1 cellular context compared by ENCODE assay signal in the genomic region with DNA sequence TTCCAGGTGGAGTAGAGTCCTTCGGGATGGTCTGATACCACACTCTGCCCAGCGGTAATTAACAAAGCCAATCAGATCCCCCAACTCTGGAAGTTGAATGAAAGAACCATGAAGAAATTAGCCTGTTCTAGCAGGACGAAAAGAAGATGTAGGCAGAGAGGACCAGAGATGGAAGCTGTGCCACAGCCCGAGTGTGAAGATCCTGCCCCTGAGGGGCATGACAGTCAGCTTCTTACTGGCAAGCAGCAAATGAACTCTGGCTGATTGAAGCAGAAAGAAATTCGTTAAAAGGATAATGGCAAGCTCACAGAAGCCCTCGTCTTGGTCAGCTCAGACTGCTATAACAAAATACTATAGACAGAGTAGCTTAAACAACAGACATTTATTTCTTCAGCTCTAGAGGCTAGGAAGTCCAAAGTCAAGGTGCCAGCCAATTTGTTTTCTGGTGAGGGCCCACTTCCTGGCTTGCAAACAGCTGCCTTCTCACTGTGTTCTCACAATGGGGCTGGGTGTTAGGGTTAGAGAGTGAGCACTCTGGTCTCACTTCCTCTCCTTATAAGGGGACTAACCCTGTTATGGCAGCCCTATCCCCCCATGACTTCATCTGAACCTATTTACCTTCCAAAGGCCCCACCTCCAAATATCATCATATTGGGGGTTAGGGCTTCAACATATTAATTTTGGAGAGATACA.
TF ChIP-seq lines count a peak whose summit lies in the region.

No MANE protein-coding gene starts in this region.

TF ChIP-seq in GM23338, 12 proteins besides CTCF, POLR2A, EP300 and RAD21 (continued from another document):
- TF ChIP-seq, protein P1, sequence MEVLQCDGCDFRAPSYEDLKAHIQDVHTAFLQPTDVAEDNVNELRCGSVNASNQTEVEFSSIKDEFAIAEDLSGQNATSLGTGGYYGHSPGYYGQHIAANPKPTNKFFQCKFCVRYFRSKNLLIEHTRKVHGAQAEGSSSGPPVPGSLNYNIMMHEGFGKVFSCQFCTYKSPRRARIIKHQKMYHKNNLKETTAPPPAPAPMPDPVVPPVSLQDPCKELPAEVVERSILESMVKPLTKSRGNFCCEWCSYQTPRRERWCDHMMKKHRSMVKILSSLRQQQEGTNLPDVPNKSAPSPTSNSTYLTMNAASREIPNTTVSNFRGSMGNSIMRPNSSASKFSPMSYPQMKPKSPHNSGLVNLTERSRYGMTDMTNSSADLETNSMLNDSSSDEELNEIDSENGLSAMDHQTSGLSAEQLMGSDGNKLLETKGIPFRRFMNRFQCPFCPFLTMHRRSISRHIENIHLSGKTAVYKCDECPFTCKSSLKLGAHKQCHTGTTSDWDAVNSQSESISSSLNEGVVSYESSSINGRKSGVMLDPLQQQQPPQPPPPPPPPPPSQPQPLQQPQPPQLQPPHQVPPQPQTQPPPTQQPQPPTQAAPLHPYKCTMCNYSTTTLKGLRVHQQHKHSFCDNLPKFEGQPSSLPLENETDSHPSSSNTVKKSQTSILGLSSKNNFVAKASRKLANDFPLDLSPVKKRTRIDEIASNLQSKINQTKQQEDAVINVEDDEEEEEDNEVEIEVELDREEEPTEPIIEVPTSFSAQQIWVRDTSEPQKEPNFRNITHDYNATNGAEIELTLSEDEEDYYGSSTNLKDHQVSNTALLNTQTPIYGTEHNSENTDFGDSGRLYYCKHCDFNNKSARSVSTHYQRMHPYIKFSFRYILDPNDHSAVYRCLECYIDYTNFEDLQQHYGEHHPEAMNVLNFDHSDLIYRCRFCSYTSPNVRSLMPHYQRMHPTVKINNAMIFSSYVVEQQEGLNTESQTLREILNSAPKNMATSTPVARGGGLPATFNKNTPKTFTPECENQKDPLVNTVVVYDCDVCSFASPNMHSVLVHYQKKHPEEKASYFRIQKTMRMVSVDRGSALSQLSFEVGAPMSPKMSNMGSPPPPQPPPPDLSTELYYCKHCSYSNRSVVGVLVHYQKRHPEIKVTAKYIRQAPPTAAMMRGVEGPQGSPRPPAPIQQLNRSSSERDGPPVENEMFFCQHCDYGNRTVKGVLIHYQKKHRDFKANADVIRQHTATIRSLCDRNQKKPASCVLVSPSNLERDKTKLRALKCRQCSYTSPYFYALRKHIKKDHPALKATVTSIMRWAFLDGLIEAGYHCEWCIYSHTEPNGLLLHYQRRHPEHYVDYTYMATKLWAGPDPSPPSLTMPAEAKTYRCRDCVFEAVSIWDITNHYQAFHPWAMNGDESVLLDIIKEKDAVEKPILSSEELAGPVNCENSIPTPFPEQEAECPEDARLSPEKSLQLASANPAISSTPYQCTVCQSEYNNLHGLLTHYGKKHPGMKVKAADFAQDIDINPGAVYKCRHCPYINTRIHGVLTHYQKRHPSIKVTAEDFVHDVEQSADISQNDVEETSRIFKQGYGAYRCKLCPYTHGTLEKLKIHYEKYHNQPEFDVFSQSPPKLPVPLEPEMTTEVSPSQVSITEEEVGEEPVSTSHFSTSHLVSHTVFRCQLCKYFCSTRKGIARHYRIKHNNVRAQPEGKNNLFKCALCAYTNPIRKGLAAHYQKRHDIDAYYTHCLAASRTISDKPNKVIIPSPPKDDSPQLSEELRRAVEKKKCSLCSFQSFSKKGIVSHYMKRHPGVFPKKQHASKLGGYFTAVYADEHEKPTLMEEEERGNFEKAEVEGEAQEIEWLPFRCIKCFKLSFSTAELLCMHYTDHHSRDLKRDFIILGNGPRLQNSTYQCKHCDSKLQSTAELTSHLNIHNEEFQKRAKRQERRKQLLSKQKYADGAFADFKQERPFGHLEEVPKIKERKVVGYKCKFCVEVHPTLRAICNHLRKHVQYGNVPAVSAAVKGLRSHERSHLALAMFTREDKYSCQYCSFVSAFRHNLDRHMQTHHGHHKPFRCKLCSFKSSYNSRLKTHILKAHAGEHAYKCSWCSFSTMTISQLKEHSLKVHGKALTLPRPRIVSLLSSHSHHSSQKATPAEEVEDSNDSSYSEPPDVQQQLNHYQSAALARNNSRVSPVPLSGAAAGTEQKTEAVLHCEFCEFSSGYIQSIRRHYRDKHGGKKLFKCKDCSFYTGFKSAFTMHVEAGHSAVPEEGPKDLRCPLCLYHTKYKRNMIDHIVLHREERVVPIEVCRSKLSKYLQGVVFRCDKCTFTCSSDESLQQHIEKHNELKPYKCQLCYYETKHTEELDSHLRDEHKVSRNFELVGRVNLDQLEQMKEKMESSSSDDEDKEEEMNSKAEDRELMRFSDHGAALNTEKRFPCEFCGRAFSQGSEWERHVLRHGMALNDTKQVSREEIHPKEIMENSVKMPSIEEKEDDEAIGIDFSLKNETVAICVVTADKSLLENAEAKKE (CRISPR knock-in tag; IDR thresholded peaks at IDR 0.05) = no peak
- TF ChIP-seq ZNF331 (CRISPR knock-in tag; IDR thresholded peaks at IDR 0.05; ENCODE audit: low read depth) (no peak), NANOG (IDR thresholded peaks at IDR 0.05; ENCODE audit: borderline replicate concordance) (no peak), EZH2phosphoT487 (IDR thresholded peaks at IDR 0.05; ENCODE audit: unreplicated experiment) (no peak), CREB1 (CRISPR knock-in tag; IDR thresholded peaks at IDR 0.05; ENCODE audit: low read depth) (no peak), ZNF114 (CRISPR knock-in tag; IDR thresholded peaks at IDR 0.05) (no peak)
